ENCODE assay signal across 10 cellular contexts in genomic region chr13:86848716-86849115, GRCh38.
"Had no signal": no experiment of that assay in that cellular context is flagged by ENCODE, and none has a peak within 500 bp of the region (broad histone marks: within the 10 kb centered on the region; RNA-seq: fewer than 3 reads in every experiment).

No MANE protein-coding gene starts in this region.

- H3K4me3 Mint-ChIP-seq: GM23338, H9, HFFc6 had no signal

- H3K4me2 ChIP-seq: GM23338 had no signal

- H3K9ac ChIP-seq: GM23248 had no signal

- DNase-seq: GM23248, GOT3, H7, H9, HCEC 1CT, HFFc6 had no signal

- H3K9me3 ChIP-seq: HAP-1 had no signal

- H3K36me3 ChIP-seq: HAP-1 had no signal

- ATAC-seq: GM23338, HCT116 had no signal

- H3K27ac ChIP-seq: GM23248 had no signal

- FAIRE-seq: H1 had no signal

- H3K4me1 Mint-ChIP-seq: GM23338 had no signal

- H2AFZ ChIP-seq: GM23248, GM23338 had no signal

- H3K27ac Mint-ChIP-seq: GM23338, H9, HFFc6 had no signal

- H3K4me3 ChIP-seq: GM23248, GM23338, HAP-1 had no signal

- H3K4me1 ChIP-seq: HAP-1 had no signal
